Comparison of ENCODE assay signal across 7 cellular contexts in the genomic region with DNA sequence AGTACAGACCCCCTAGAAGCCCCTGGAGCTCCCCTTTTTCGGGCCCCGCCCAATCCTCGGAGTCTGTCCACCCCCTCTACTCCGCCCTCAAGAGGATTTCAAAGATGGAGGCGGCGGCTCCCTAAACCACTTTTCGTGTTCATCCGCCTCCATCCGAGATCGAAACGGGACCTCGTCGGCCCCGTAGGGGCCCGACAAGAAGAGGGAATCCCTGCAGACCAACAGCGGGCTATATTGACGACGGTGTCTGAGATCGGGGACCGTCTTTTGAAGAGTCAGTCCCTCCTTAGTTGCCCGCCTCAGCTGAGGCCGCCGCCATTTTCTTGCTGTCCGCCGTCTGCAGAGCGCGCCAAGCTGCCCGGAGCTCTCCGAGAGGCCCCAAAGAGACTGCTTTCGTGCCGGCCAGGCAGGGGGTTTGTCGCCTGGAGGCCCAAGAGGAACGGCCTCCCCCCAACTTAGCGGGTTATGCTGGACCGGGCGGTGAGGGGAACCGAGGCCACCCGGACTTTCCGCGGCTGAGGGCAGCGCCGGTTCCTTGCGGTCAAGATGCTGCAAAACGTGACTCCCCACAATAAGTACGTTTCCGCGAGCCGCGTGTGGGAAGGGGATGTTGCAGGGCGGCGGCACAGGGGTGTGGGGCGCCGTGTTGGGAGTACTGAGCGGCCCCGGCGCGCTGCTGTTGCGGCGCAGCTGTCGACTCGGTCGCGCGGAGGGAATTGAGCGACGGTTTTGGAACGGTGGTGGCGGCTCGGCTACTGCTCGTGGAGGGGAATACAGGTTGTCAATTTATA. TPM values are rescaled to one million over a fixed set of nuclear protein-coding genes. Genes with fewer than 3 reads are reported as not detected.
A peak's percentile ranks its signal among the peaks of the same experiment; 100 is the strongest.
DNase-seq lines count a peak whose midpoint lies in the region; ATAC-seq and TF ChIP-seq lines count a peak whose summit lies in the region.

No MANE protein-coding gene starts in this region.

- H3K27me3 ChIP-seq in gastroesophageal sphincter = no peaks in the 10 kb centered on the region
- no peaks in the 10 kb centered on the region for H3K27me3 ChIP-seq in trophoblast cell (ENCODE audit: insufficient read depth, low read length)

- peaks cover 40% of the 10 kb centered on the region for H3K79me1 ChIP-seq in trophoblast cell (ENCODE audit: low read length)

- H4K8ac ChIP-seq in trophoblast cell (ENCODE audit: low read depth, low read length) = no peak overlapping the region

- TF ChIP-seq EP300 in gastroesophageal sphincter (IDR thresholded peaks at IDR 0.05) = no peak

- peak overlapping the region; percentile 3 for H2AK5ac ChIP-seq in trophoblast cell (ENCODE audit: low read length)

- H3K23ac ChIP-seq in trophoblast cell (ENCODE audit: low read length) = no peak overlapping the region

- no peak overlapping the region for H2BK12ac ChIP-seq in trophoblast cell (ENCODE audit: low read length)

- H3K27ac ChIP-seq in gastroesophageal sphincter (peak overlapping the region; percentile 5 to 100 (median 98)), trophoblast cell (ENCODE audit: low read depth, low read length) (peak overlapping the region; percentile 52)

- H2BK120ac ChIP-seq in trophoblast cell (ENCODE audit: insufficient read depth, low read length, poor library complexity) = peak overlapping the region; percentile 5

- H3K4me1 ChIP-seq in gastroesophageal sphincter (peaks cover 0 to 42% (median 16%) of the 10 kb centered on the region in 3 donors), trophoblast cell (ENCODE audit: control insufficient read depth in 1 of 2, insufficient read depth in 2 of 2, low read length in 2 of 2) (peaks cover 0 to 7% of the 10 kb centered on the region in 2 experiments)

- WGBS in gastroesophageal sphincter (ENCODE audit: low coverage in 1 of 2), 2 donors = no CpG with 5 or more reads among the region's 70 CpGs
- WGBS in trophoblast cell (ENCODE audit: extremely low coverage, insufficient coverage, insufficient read length) = no CpG with 5 or more reads among the region's 70 CpGs

- peaks cover 4 to 46% of the 10 kb centered on the region in 2 donors for H3K36me3 ChIP-seq in gastroesophageal sphincter
- H3K36me3 ChIP-seq in trophoblast cell (ENCODE audit: control insufficient read depth in 1 of 2, insufficient read depth in 2 of 2, low read length in 2 of 2) = peaks cover 37 to 42% of the 10 kb centered on the region in 2 experiments

- ATAC-seq in gastroesophageal sphincter (no peak), HG02840 (IDR thresholded peaks at IDR 0.05; ENCODE audit: low FRiP score, unreplicated experiment) (no peak)

- H3K9me3 ChIP-seq in gastroesophageal sphincter (no peaks in the 10 kb centered on the region), trophoblast cell (ENCODE audit: insufficient read depth, low read depth, low read length) (peaks cover 2% of the 10 kb centered on the region)

- peak overlapping the region; percentile 32 for H3K18ac ChIP-seq in trophoblast cell (ENCODE audit: low read length)

- no peak for TF ChIP-seq CTCF in gastroesophageal sphincter (IDR thresholded peaks at IDR 0.05)

- peak overlapping the region; percentile 76 for H3K4me2 ChIP-seq in trophoblast cell (ENCODE audit: low read length)

- H3K14ac ChIP-seq in trophoblast cell (ENCODE audit: low read length) = peak overlapping the region; percentile 74

- peak; percentile 54 for TF ChIP-seq POLR2A in GM19193 (IDR thresholded peaks at IDR 0.05; ENCODE audit: extremely low read depth, insufficient read depth, insufficient read length)
- TF ChIP-seq POLR2A in gastroesophageal sphincter (IDR thresholded peaks at IDR 0.05) = no peak

- no peak overlapping the region for H4K91ac ChIP-seq in trophoblast cell (ENCODE audit: low read depth, low read length)

- H3K4me3 ChIP-seq in gastroesophageal sphincter = peak overlapping the region; percentile 91 to 97
- peak overlapping the region; percentile 99 for H3K4me3 ChIP-seq in trophoblast cell (ENCODE audit: low read depth, low read length)

- H2BK5ac ChIP-seq in trophoblast cell (ENCODE audit: low read depth, low read length, poor library complexity) = peak overlapping the region; percentile 42

- DNase-seq in NCI-H128 (lab: John Stamatoyannopoulos, UW; ENCODE audit: unreplicated experiment) (peak; percentile 71), trophoblast cell (peak in 1 of 2 donors; percentile 25), epidermal melanocyte (ENCODE audit: insufficient read length, low spot score) (no peak)
- DNase-seq in activated T-helper 1 cell treated with anti-CD3 and anti-CD28 coated beads, Interleukin-2, amount 50 U/mL, for 16 hours (ENCODE audit: low read depth in 1 of 2, low spot score in 1 of 2) = peak; percentile 26 to 42

- H2AFZ ChIP-seq in trophoblast cell (ENCODE audit: insufficient read depth, low read length, poor library complexity) = no peak overlapping the region

- H3K9ac ChIP-seq in trophoblast cell (ENCODE audit: low read length) = peak overlapping the region; percentile 91

- peaks cover 52% of the 10 kb centered on the region for H3K79me2 ChIP-seq in trophoblast cell (ENCODE audit: control insufficient read depth, insufficient read depth, low read length, poor library complexity)

- peak overlapping the region; percentile 94 for H3K4ac ChIP-seq in trophoblast cell (ENCODE audit: low read depth, low read length)

- H4K12ac ChIP-seq in trophoblast cell (ENCODE audit: low read depth, low read length) = peak overlapping the region; percentile 4

RNA-seq across cellular contexts. Expression of gene BRD2, which starts 4.2 kb away (rescaled TPM):
- 100 to 1,000 TPM; 107 to 154 (median 124) TPM for total RNA-seq in gastroesophageal sphincter
- 265 and 273 TPM in 2 replicates for polyA plus RNA-seq in trophoblast cell (2013)

RNA-seq across cellular contexts. Expression of gene HLA-DMA, which starts 19.7 kb away (rescaled TPM):
- 10 to 100 TPM in 2 of 4 donors, 1 to 10 TPM in 2; 5.8 to 43.8 (median 15.8) TPM for total RNA-seq in gastroesophageal sphincter
- polyA plus RNA-seq in trophoblast cell (2013) = 8.5 and 8.8 TPM in 2 replicates

RNA-seq across cellular contexts. Expression of gene HLA-DMB, which starts 31.7 kb away (rescaled TPM):
- total RNA-seq in gastroesophageal sphincter = 10 to 100 TPM in 2 of 4 donors, 1 to 10 TPM in 2; 7.3 to 26.0 (median 11.6) TPM
- 2.4 and 2.5 TPM in 2 replicates for polyA plus RNA-seq in trophoblast cell (2013)

RNA-seq across cellular contexts. Expression of gene HLA-DOA, which starts 36.8 kb away (rescaled TPM):
- total RNA-seq in gastroesophageal sphincter = 1 to 10 TPM; 1.1 to 4.4 (median 1.8) TPM
- polyA plus RNA-seq in trophoblast cell (2013) = 0.05 and 0.08 TPM in 2 replicates
